ENCODE assay signal across 1 cellular context in the genomic region with DNA sequence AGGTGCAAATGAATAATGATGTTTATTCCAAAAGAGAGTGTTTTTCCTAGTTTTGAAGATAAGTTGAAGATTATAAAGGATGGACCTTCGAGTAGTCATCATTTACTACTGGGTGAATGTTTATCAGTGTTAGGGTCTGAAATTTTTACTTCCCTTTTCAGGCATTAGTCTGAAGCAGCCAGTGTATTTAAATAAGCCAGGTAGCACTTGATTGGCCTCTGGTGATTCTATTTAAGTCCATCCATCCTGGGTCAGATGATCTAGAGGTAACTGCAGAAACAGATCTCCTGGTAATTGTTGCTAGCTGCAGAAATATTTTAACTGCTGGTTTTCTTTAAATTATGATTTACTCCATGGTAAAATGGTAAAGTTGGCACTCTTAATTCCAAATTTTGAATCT.
TF ChIP-seq lines count a peak whose summit lies in the region.

No MANE protein-coding gene starts in this region.

TF ChIP-seq in IMR-90, 13 proteins besides CTCF, POLR2A, EP300 and RAD21 (continued from another document):
- no peak for TF ChIP-seq FOS (IDR thresholded peaks at IDR 0.05; ENCODE audit: low read depth, low read length)
